ENCODE assay signal across 9 cellular contexts in genomic region chr11:83002047-83002446, GRCh38.
A peak's percentile ranks its signal among the peaks of the same experiment; 100 is the strongest.
DNase-seq lines count a peak whose midpoint lies in the region; ATAC-seq and TF ChIP-seq lines count a peak whose summit lies in the region.
"Had no signal": no experiment of that assay in that cellular context is flagged by ENCODE, and none has a peak within 500 bp of the region (broad histone marks: within the 10 kb centered on the region; RNA-seq: fewer than 3 reads in every experiment).

No MANE protein-coding gene starts in this region.

- no peaks in the 10 kb centered on the region for H3K27me3 Mint-ChIP-seq in stimulated activated naive CD8-positive, alpha-beta T cell treated with anti-CD3 and anti-CD28 coated beads, Interleukin-15, Interleukin-2, amounts not matched to agents 100 ng/mL and 50 ng/mL, for 24 hours

- peak overlapping the region; percentile 4 to 67 for H3K27ac Mint-ChIP-seq in activated naive CD4-positive, alpha-beta T cell treated with anti-CD3 and anti-CD28 coated beads, Interleukin-2, amount 50 U/mL, for 72 hours
- peak overlapping the region; percentile 71 for H3K27ac Mint-ChIP-seq in stimulated activated naive CD8-positive, alpha-beta T cell treated with anti-CD3 and anti-CD28 coated beads, Interleukin-15, Interleukin-2, amounts not matched to agents 100 ng/mL and 50 ng/mL, for 24 hours

- peaks cover 86% of the 10 kb centered on the region for H3K4me1 Mint-ChIP-seq in stimulated activated naive CD8-positive, alpha-beta T cell treated with anti-CD3 and anti-CD28 coated beads, Interleukin-15, Interleukin-2, amounts not matched to agents 100 ng/mL and 50 ng/mL, for 24 hours (ENCODE audit: low read depth)

- peak; percentile 33 to 54 for ATAC-seq in activated naive CD4-positive, alpha-beta T cell treated with anti-CD3 and anti-CD28 coated beads, Interleukin-2, amount 50 U/mL, for 72 hours
- peak; percentile 65 for ATAC-seq in left lobe of liver
- ATAC-seq in esophagus mucosa, result no peak
- no peak for ATAC-seq in GM18868 (IDR thresholded peaks at IDR 0.05; ENCODE audit: unreplicated experiment)

- peak overlapping the region; percentile 15 for H3K4me3 Mint-ChIP-seq in stimulated activated naive CD8-positive, alpha-beta T cell treated with anti-CD3 and anti-CD28 coated beads, Interleukin-15, Interleukin-2, amounts not matched to agents 100 ng/mL and 50 ng/mL, for 24 hours

- no peaks in the 10 kb centered on the region for H3K9me3 Mint-ChIP-seq in activated naive CD4-positive, alpha-beta T cell treated with anti-CD3 and anti-CD28 coated beads, Interleukin-2, amount 50 U/mL, for 72 hours
- H3K9me3 Mint-ChIP-seq in stimulated activated naive CD8-positive, alpha-beta T cell treated with anti-CD3 and anti-CD28 coated beads, Interleukin-15, Interleukin-2, amounts not matched to agents 100 ng/mL and 50 ng/mL, for 24 hours, result no peaks in the 10 kb centered on the region

- no peaks in the 10 kb centered on the region for H3K36me3 Mint-ChIP-seq in activated naive CD4-positive, alpha-beta T cell treated with anti-CD3 and anti-CD28 coated beads, Interleukin-2, amount 50 U/mL, for 72 hours
- no peaks in the 10 kb centered on the region for H3K36me3 Mint-ChIP-seq in stimulated activated naive CD8-positive, alpha-beta T cell treated with anti-CD3 and anti-CD28 coated beads, Interleukin-15, Interleukin-2, amounts not matched to agents 100 ng/mL and 50 ng/mL, for 24 hours (ENCODE audit: low read depth)

- TF ChIP-seq CTCF in GM10266 (IDR thresholded peaks at IDR 0.05; ENCODE audit: control insufficient read depth, insufficient read depth, low read depth, missing control alignments), result no peak

- DNase-seq in activated naive CD4-positive, alpha-beta T cell treated with Interleukin-2 at 50 U/mL for 16 hours, result peak; percentile 20
- no peak for DNase-seq in activated naive CD4-positive, alpha-beta T cell (lab: John Stamatoyannopoulos, UW)
- no peak for DNase-seq in activated naive CD4-positive, alpha-beta T cell treated with anti-CD3 and anti-CD28 coated beads, Interleukin-2, amount 50 U/mL, for 72 hours (ENCODE audit: low spot score in 2 of 2)
- DNase-seq in left lobe of liver (ENCODE audit: low spot score) (no peak), GM10266 (ENCODE audit: extremely low spot score) (no peak)
- DNase-seq: NCI-H446 had no signal

Comparison
In these comparisons a context has a peak if more than half of its experiments do, and no peak if none do; other contexts are left out.
1. ATAC-seq: peak in activated naive CD4-positive, alpha-beta T cell treated with anti-CD3 and anti-CD28 coated beads, Interleukin-2, amount 50 U/mL, for 72 hours (2 of 2) and left lobe of liver (single experiment); none in esophagus mucosa (single experiment) and GM18868 (single experiment).